ENCODE assay signal across 2 cellular contexts in the genomic region with DNA sequence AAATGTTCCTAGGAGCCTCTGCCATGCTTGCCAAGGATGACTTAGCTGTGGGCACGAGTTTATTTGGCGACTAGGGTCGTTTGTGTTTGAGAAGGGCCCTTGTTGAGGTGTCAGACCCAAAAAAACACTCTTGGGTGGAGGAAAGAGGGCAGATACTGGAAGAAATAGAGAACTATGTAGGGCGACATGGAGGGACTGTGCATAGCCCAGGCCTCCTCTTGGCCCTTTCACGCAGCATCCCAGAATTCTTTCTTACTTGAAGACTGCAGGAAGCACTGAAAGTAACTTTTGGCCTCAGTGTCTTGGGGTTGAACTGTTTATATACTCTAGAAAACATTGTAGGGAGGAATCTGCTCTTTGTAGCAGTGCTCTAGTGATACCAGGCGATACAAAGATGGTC.
TF ChIP-seq lines count a peak whose summit lies in the region.

No MANE protein-coding gene starts in this region.

TF ChIP-seq in HCT116, 20 proteins besides CTCF, POLR2A, EP300 and RAD21:
- TF ChIP-seq EZH2phosphoT487 (IDR thresholded peaks at IDR 0.05; ENCODE audit: borderline replicate concordance): no peak
- no peak for TF ChIP-seq TCF7L2 (IDR thresholded peaks at IDR 0.05; ENCODE audit: borderline replicate concordance, extremely low read depth, insufficient read depth, insufficient read length)
- TF ChIP-seq JUND (IDR thresholded peaks at IDR 0.05): no peak
- TF ChIP-seq YY1 (IDR thresholded peaks at IDR 0.05; ENCODE audit: extremely low read depth, insufficient replicate concordance, low read depth, low read length): no peak
- no peak for TF ChIP-seq ZNF274 (IDR thresholded peaks at IDR 0.05; ENCODE audit: low read depth, low read length)
- TF ChIP-seq ELF1 (IDR thresholded peaks at IDR 0.05; ENCODE audit: borderline replicate concordance, low read depth): no peak
- no peak for TF ChIP-seq SP1 (IDR thresholded peaks at IDR 0.05; ENCODE audit: low read depth)
- TF ChIP-seq ZFX (IDR thresholded peaks at IDR 0.05): no peak
- no peak for TF ChIP-seq CEBPB (IDR thresholded peaks at IDR 0.05; ENCODE audit: low read depth)
- no peak for TF ChIP-seq CBX3 (IDR thresholded peaks at IDR 0.05; ENCODE audit: low read depth)
- TF ChIP-seq, protein P1, sequence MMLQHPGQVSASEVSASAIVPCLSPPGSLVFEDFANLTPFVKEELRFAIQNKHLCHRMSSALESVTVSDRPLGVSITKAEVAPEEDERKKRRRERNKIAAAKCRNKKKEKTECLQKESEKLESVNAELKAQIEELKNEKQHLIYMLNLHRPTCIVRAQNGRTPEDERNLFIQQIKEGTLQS (IDR thresholded peaks at IDR 0.05): no peak
- no peak for TF ChIP-seq SRF (IDR thresholded peaks at IDR 0.05; ENCODE audit: low read depth)
- TF ChIP-seq, protein P2, sequence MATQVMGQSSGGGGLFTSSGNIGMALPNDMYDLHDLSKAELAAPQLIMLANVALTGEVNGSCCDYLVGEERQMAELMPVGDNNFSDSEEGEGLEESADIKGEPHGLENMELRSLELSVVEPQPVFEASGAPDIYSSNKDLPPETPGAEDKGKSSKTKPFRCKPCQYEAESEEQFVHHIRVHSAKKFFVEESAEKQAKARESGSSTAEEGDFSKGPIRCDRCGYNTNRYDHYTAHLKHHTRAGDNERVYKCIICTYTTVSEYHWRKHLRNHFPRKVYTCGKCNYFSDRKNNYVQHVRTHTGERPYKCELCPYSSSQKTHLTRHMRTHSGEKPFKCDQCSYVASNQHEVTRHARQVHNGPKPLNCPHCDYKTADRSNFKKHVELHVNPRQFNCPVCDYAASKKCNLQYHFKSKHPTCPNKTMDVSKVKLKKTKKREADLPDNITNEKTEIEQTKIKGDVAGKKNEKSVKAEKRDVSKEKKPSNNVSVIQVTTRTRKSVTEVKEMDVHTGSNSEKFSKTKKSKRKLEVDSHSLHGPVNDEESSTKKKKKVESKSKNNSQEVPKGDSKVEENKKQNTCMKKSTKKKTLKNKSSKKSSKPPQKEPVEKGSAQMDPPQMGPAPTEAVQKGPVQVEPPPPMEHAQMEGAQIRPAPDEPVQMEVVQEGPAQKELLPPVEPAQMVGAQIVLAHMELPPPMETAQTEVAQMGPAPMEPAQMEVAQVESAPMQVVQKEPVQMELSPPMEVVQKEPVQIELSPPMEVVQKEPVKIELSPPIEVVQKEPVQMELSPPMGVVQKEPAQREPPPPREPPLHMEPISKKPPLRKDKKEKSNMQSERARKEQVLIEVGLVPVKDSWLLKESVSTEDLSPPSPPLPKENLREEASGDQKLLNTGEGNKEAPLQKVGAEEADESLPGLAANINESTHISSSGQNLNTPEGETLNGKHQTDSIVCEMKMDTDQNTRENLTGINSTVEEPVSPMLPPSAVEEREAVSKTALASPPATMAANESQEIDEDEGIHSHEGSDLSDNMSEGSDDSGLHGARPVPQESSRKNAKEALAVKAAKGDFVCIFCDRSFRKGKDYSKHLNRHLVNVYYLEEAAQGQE (IDR thresholded peaks at IDR 0.05; ENCODE audit: low read depth): no peak
- no peak for TF ChIP-seq SIN3A (IDR thresholded peaks at IDR 0.05; ENCODE audit: low read depth)
- TF ChIP-seq POLR2AphosphoS5 (IDR thresholded peaks at IDR 0.05; ENCODE audit: low read depth, low read length): no peak
- TF ChIP-seq, protein P3, sequence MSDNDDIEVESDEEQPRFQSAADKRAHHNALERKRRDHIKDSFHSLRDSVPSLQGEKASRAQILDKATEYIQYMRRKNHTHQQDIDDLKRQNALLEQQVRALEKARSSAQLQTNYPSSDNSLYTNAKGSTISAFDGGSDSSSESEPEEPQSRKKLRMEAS (IDR thresholded peaks at IDR 0.05): no peak
- no peak for TF ChIP-seq EZH2 (IDR thresholded peaks at IDR 0.05)
- TF ChIP-seq EGR1 (IDR thresholded peaks at IDR 0.05; ENCODE audit: low read depth): no peak
- TF ChIP-seq, protein P4, sequence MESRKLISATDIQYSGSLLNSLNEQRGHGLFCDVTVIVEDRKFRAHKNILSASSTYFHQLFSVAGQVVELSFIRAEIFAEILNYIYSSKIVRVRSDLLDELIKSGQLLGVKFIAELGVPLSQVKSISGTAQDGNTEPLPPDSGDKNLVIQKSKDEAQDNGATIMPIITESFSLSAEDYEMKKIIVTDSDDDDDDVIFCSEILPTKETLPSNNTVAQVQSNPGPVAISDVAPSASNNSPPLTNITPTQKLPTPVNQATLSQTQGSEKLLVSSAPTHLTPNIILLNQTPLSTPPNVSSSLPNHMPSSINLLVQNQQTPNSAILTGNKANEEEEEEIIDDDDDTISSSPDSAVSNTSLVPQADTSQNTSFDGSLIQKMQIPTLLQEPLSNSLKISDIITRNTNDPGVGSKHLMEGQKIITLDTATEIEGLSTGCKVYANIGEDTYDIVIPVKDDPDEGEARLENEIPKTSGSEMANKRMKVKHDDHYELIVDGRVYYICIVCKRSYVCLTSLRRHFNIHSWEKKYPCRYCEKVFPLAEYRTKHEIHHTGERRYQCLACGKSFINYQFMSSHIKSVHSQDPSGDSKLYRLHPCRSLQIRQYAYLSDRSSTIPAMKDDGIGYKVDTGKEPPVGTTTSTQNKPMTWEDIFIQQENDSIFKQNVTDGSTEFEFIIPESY (IDR thresholded peaks at IDR 0.05; ENCODE audit: extremely low read depth, insufficient replicate concordance, low read length): no peak
TF ChIP-seq in HCT116: peak in this region for 0.

TF ChIP-seq in HepG2, 621 proteins besides CTCF, POLR2A, EP300 and RAD21:
- TF ChIP-seq SIX1 (CRISPR knock-in tag; IDR thresholded peaks at IDR 0.05; ENCODE audit: borderline replicate concordance) (no peak), PCBP1 (IDR thresholded peaks at IDR 0.05; ENCODE audit: borderline replicate concordance, low read depth, low read length) (no peak), CCDC6 (CRISPR knock-in tag; IDR thresholded peaks at IDR 0.05) (0 out of 2 replicates have a peak, but pooled peaks have one; percentile 31)
